19 cellular contexts compared by ENCODE assay signal in genomic region chr6:76516924-76517323, GRCh38.
DNase-seq lines count a peak whose midpoint lies in the region; ATAC-seq, FAIRE-seq and TF ChIP-seq lines count a peak whose summit lies in the region.
"Had no signal": no experiment of that assay in that cellular context is flagged by ENCODE, and none has a peak within 500 bp of the region (broad histone marks: within the 10 kb centered on the region; RNA-seq: fewer than 3 reads in every experiment).

No MANE protein-coding gene starts in this region.

- 0 out of 2 replicates have a peak overlapping the region, but pooled peaks have one; percentile 90 for H2BK15ac ChIP-seq in H1 (ENCODE audit: low read length)

- H4K20me1 ChIP-seq in MM.1S (ENCODE audit: insufficient read depth, low read length) (no peaks in the 10 kb centered on the region), H1 (replicated peaks in 1 of 2; ENCODE audit: control insufficient read depth in 1 of 2, insufficient read depth in 2 of 2, low read length in 2 of 2) (no peaks in the 10 kb centered on the region)
- H4K20me1 ChIP-seq: BLaER1 had no signal

- no peaks in the 10 kb centered on the region for H3K79me2 ChIP-seq in MM.1S (ENCODE audit: low read length)
- no peaks in the 10 kb centered on the region for H3K79me2 ChIP-seq in H1 (ENCODE audit: control insufficient read depth in 1 of 2, insufficient read depth in 2 of 2, low read length in 2 of 2)

- no peaks in the 10 kb centered on the region for H3K23me2 ChIP-seq in H1 (ENCODE audit: low read depth, low read length)

- TF ChIP-seq POLR2A in H1 (IDR thresholded peaks at IDR 0.05; ENCODE audit: control extremely low read depth in 1 of 2, low read depth in 2 of 2, low read length in 2 of 2): no peak

- no peaks in the 10 kb centered on the region for H3K9me2 ChIP-seq in MM.1S (replicated peaks; ENCODE audit: insufficient read depth, low read length)

- H3K4me3 ChIP-seq in MM.1S (ENCODE audit: low read length) (peak overlapping the region; percentile 42), H1 (ENCODE audit: extremely low read depth in 1 of 4, insufficient read depth in 2 of 4, low read depth in 3 of 4, low read length in 4 of 4) (no peak overlapping the region)
- H3K4me3 ChIP-seq: BLaER1, HAP-1 had no signal

- DNase-seq in MM.1S (peak; percentile 43), H1 (ENCODE audit: low read depth in 1 of 2, low spot score in 2 of 2) (no peak), GM03348 (ENCODE audit: low spot score) (no peak), NCI-H2227 (lab: John Stamatoyannopoulos, UW; ENCODE audit: unreplicated experiment) (no peak)
- DNase-seq: Caco-2; CD4-positive, CD25-positive, alpha-beta regulatory T cell; CD8-positive, alpha-beta T cell; DMS79; EL; GF-D8; HFFc6 had no signal

- whole genome bisulfite sequencing in H1 (ENCODE audit: extremely low coverage in 1 of 2, insufficient coverage in 1 of 2, insufficient read length in 1 of 2, insufficient replicate concordance in 2 of 2, low coverage in 1 of 2, low lambda C conversion rate in 2 of 2, missing lambda C conversion rate in 1 of 2), 2 experiments: 88% methylated on average over 4 of the region's 4 CpGs; no CpG with 5 or more reads in 1 of the 2 experiments

- H2BK5ac ChIP-seq in H1 (ENCODE audit: low read depth, low read length): no peak overlapping the region

- H3K4me2 ChIP-seq in MM.1S (ENCODE audit: low read depth, low read length) (peak overlapping the region; percentile 77; the same call in 1 of the 2 replicates), H1 (ENCODE audit: insufficient read depth in 1 of 2, low read depth in 2 of 2, low read length in 2 of 2) (no peak overlapping the region)
- H3K4me2 ChIP-seq: BLaER1 had no signal

- no peaks in the 10 kb centered on the region for H3K36me3 ChIP-seq in MM.1S (replicated peaks; ENCODE audit: insufficient read depth, low read length)
- H3K36me3 ChIP-seq in H1 (ENCODE audit: control insufficient read depth in 2 of 4, insufficient read depth in 4 of 4, low read length in 3 of 4): no peaks in the 10 kb centered on the region
- H3K36me3 ChIP-seq: BLaER1, HAP-1 had no signal

- H3F3A ChIP-seq in MM.1S (ENCODE audit: insufficient read depth, low read length): peaks cover 6% of the 10 kb centered on the region; the same call in 1 of the 2 replicates

- peak overlapping the region; percentile 22; the same call in 1 of the 2 replicates for H3K9ac ChIP-seq in MM.1S (ENCODE audit: low read length)
- H3K9ac ChIP-seq in H1 (replicated peaks in 1 of 4; ENCODE audit: extremely low read depth in 1 of 4, low read depth in 3 of 4, low read length in 3 of 4): no peak overlapping the region
- H3K9ac ChIP-seq: BLaER1 had no signal

- H3K18ac ChIP-seq in H1 (ENCODE audit: extremely low read depth, low read length): no peak overlapping the region

- H3K4me1 ChIP-seq in MM.1S (ENCODE audit: low read length): peaks cover 19% of the 10 kb centered on the region
- H3K4me1 ChIP-seq in H1 (replicated peaks in 1 of 4; ENCODE audit: control insufficient read depth in 3 of 4, insufficient read depth in 4 of 4, low read length in 3 of 4): no peaks in the 10 kb centered on the region
- H3K4me1 ChIP-seq: BLaER1, Caco-2, HAP-1 had no signal

- no peak for FAIRE-seq in H1 (lab: Jason Lieb, UNC)
- FAIRE-seq: A204.1, H54 had no signal

- ATAC-seq in GM18867 (IDR thresholded peaks at IDR 0.05; ENCODE audit: unreplicated experiment): peak; percentile 78
- no peak for ATAC-seq in HG02970 (IDR thresholded peaks at IDR 0.05; ENCODE audit: low FRiP score, unreplicated experiment)
- ATAC-seq: CD8-positive, alpha-beta T cell had no signal

- no peak for TF ChIP-seq EP300 in H1 (IDR thresholded peaks at IDR 0.05; ENCODE audit: borderline replicate concordance in 1 of 2, low read depth in 2 of 2, low read length in 2 of 2)

- H2BK20ac ChIP-seq in H1 (ENCODE audit: low read length): no peak overlapping the region

- H3K14ac ChIP-seq in H1 (ENCODE audit: insufficient read length): no peak overlapping the region

- no peak overlapping the region for H3K4ac ChIP-seq in H1 (replicated peaks; ENCODE audit: insufficient read length, low read depth, low read length)

- CTCF ChIA-PET in H1 (lab: Charles Lee; ENCODE audit: partially characterized antibody): no interaction called here

- H3K27ac ChIP-seq in MM.1S (ENCODE audit: low read length) (peak overlapping the region; percentile 66; the same call in 1 of the 2 replicates), H1 (ENCODE audit: low read depth, low read length) (no peak overlapping the region)
- H3K27ac ChIP-seq: 22Rv1, BLaER1, C4-2B had no signal

- no peak overlapping the region for H4K91ac ChIP-seq in H1 (replicated peaks; ENCODE audit: insufficient read length, low read length)

- H4K5ac ChIP-seq in H1 (ENCODE audit: insufficient read length, low read depth, low read length): no peak overlapping the region

- no peak for TF ChIP-seq RAD21 in H1 (IDR thresholded peaks at IDR 0.05 in 1 of 2, conservative IDR thresholded peaks at IDR 0.05 in 1 of 2; ENCODE audit: low read depth in 2 of 2, low read length in 2 of 2)

- no peak overlapping the region for H2AK5ac ChIP-seq in H1 (ENCODE audit: low read depth, low read length)

- H2BK12ac ChIP-seq in H1 (ENCODE audit: low read depth, low read length): no peak overlapping the region

- peak overlapping the region; percentile 80 for H2AFZ ChIP-seq in MM.1S (ENCODE audit: low read length)
- no peak overlapping the region for H2AFZ ChIP-seq in H1 (ENCODE audit: low read length)

- TF ChIP-seq CTCF in MM.1S (IDR thresholded peaks at IDR 0.05; ENCODE audit: low read length) (no peak), H1 (IDR thresholded peaks at IDR 0.05; ENCODE audit: control extremely low read depth in 1 of 3, insufficient read depth in 1 of 3, low read depth in 1 of 3, low read length in 3 of 3) (no peak)

- H3K79me1 ChIP-seq in H1 (ENCODE audit: low read depth, low read length): no peaks in the 10 kb centered on the region

- H4K8ac ChIP-seq in H1 (ENCODE audit: extremely low read depth, insufficient read depth, low read length): no peak overlapping the region

- POLR2A ChIA-PET in H1 (lab: Charles Lee; ENCODE audit: partially characterized antibody): no interaction called here

- no peaks in the 10 kb centered on the region for H3K27me3 ChIP-seq in MM.1S (replicated peaks; ENCODE audit: insufficient read depth, low read length)
- H3K27me3 ChIP-seq in H1 (replicated peaks in 1 of 4; ENCODE audit: control insufficient read depth in 3 of 4, extremely low read depth in 1 of 4, insufficient read depth in 3 of 4, low read length in 3 of 4): no peaks in the 10 kb centered on the region
- H3K27me3 ChIP-seq: BLaER1 had no signal

- no peak overlapping the region for H2BK120ac ChIP-seq in H1 (replicated peaks; ENCODE audit: low read depth, low read length)

- no peak overlapping the region for H3K56ac ChIP-seq in H1 (replicated peaks; ENCODE audit: insufficient read length, low read depth, low read length)

- H3K23ac ChIP-seq in H1 (ENCODE audit: insufficient read length): no peak overlapping the region

- no peaks in the 10 kb centered on the region for H3K9me3 ChIP-seq in MM.1S (replicated peaks; ENCODE audit: insufficient read depth, low read length)
- 0 out of 4 replicates have a peak, but pooled peaks cover 0 to 3% of the 10 kb centered on the region in 2 experiments for H3K9me3 ChIP-seq in H1 (ENCODE audit: insufficient read depth in 2 of 2, low read depth in 1 of 2, low read length in 1 of 2)
- H3K9me3 ChIP-seq: Caco-2, HAP-1 had no signal

TF ChIP-seq in H1, 55 proteins besides CTCF, POLR2A, EP300 and RAD21 (continues in another document):
- no peak for TF ChIP-seq E2F6 (IDR thresholded peaks at IDR 0.05)
- TF ChIP-seq POLR2AphosphoS5 (IDR thresholded peaks at IDR 0.05; ENCODE audit: low read depth, low read length): no peak
- TF ChIP-seq HDAC6 (IDR thresholded peaks at IDR 0.05; ENCODE audit: low read depth, low read length): no peak
- TF ChIP-seq EGR1 (IDR thresholded peaks at IDR 0.05; ENCODE audit: borderline replicate concordance, low read depth, low read length): no peak
- TF ChIP-seq SIX5 (IDR thresholded peaks at IDR 0.05; ENCODE audit: low read depth, low read length): no peak
- TF ChIP-seq HDAC2 (IDR thresholded peaks at IDR 0.05; ENCODE audit: borderline replicate concordance in 1 of 2, low read depth in 2 of 2, low read length in 2 of 2): no peak
- no peak for TF ChIP-seq KDM1A (IDR thresholded peaks at IDR 0.05; ENCODE audit: borderline replicate concordance, low read length)
- TF ChIP-seq SP1 (IDR thresholded peaks at IDR 0.05; ENCODE audit: low read depth, low read length): no peak
